Comparison of ENCODE assay signal across 1 cellular context in the genomic region with DNA sequence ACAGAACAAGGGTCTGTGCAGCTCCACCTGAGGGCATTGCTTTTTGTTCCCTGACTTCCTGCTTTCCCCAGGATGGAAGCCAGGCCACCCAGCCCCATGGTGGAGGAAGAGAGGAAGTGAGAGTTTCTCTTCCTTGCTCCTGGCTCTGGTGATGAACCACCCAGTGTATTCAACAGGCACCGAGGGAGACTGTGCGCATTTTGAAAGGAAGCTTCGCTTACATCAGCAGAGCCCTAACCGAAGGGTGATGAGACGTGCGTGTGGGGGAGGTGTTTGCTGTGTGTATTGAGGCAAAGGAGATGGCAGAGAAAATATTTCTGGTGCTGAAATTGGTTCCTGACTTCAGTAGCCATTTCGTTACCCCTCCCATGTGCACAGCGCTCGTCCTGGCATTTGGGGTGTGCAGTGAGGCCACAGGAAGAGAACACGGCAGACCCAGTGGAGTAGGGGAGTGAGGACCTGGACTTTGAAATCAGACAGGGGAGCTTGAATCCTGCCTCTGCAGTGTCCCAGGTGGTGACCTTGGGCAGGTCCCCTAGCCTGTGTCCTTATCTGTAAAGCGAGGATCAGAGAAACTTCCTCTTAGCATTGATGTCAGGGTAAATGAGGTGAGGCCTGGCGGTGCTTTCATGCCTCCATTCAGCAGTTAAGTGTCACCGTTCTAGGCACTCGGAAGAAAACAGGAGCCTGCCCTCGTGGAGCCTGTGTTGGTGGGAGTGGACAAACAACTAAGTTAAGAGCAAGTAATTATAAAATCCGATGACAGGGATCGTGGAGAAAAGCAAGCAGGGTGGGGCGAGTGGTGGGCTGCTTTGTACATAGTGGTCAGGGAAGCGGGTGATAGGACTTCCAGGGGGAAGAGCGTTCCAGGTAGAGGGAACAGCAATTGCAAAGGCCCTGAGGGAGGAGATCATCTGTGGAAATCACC.
A peak's percentile ranks its signal among the peaks of the same experiment; 100 is the strongest.
TF ChIP-seq lines count a peak whose summit lies in the region.

No MANE protein-coding gene starts in this region.

TF ChIP-seq in K562, 482 proteins besides CTCF, POLR2A, EP300 and RAD21 (continued from another document and continues in another):
- TF ChIP-seq, protein P1, sequence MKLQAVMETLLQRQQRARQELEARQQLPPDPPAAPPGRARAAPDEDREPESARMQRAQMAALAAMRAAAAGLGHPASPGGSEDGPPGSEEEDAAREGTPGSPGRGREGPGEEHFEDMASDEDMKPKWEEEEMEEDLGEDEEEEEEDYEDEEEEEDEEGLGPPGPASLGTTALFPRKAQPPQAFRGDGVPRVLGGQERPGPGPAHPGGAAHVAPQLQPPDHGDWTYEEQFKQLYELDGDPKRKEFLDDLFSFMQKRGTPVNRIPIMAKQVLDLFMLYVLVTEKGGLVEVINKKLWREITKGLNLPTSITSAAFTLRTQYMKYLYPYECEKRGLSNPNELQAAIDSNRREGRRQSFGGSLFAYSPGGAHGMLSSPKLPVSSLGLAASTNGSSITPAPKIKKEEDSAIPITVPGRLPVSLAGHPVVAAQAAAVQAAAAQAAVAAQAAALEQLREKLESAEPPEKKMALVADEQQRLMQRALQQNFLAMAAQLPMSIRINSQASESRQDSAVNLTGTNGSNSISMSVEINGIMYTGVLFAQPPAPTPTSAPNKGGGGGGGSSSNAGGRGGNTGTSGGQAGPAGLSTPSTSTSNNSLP (IDR thresholded peaks at IDR 0.05; ENCODE audit: borderline replicate concordance, low read depth, low read length): no peak
- TF ChIP-seq SRF (CRISPR knock-in tag; IDR thresholded peaks at IDR 0.05) (peak in 1 of 2 experiments; percentile 13; a peak in 1 of 4 replicates), CSDE1 (IDR thresholded peaks at IDR 0.05) (no peak), TFAM (CRISPR knock-in tag; conservative IDR thresholded peaks at IDR 0.05) (no peak), XRCC5 (IDR thresholded peaks at IDR 0.05; ENCODE audit: low read depth, low read length) (no peak), ZNF174 (CRISPR knock-in tag; IDR thresholded peaks at IDR 0.05) (no peak), ZBTB1 (CRISPR knock-in tag; IDR thresholded peaks at IDR 0.05; ENCODE audit: borderline replicate concordance, low read depth) (no peak), MECOM (CRISPR knock-in tag; IDR thresholded peaks at IDR 0.05) (peak; percentile 8; the same call in 1 of the 2 replicates), JUNB (CRISPR knock-in tag; conservative IDR thresholded peaks at IDR 0.05) (no peak), RBM39 (optimal IDR thresholded peaks at IDR 0.05; ENCODE audit: low read depth, low read length) (no peak), RBM25 (IDR thresholded peaks at IDR 0.05; ENCODE audit: low read depth, low read length, severe bottlenecking) (no peak), TCF3 (CRISPR knock-in tag; IDR thresholded peaks at IDR 0.05) (peak; percentile 39; the same call in 1 of the 2 replicates), SIX5 (IDR thresholded peaks at IDR 0.05; ENCODE audit: borderline replicate concordance in 1 of 2, insufficient read depth in 1 of 2, low read depth in 1 of 2, low read length in 2 of 2) (no peak), ERF (CRISPR knock-in tag; IDR thresholded peaks at IDR 0.05) (no peak), MEIS2 (IDR thresholded peaks at IDR 0.05; ENCODE audit: partially characterized antibody) (peak; percentile 3), NR2C2 (CRISPR knock-in tag; IDR thresholded peaks at IDR 0.05) (no peak; the same call in 1 of the 2 replicates), NR2C2 (tag; IDR thresholded peaks at IDR 0.05) (peak; percentile 81), JUND (IDR thresholded peaks at IDR 0.05; ENCODE audit: borderline replicate concordance, low read depth, low read length) (peak; percentile 37), JUND (tag; IDR thresholded peaks at IDR 0.05; ENCODE audit: borderline replicate concordance, low read depth, low read length) (peak; percentile 56; the same call in 1 of the 3 replicates), STAG1 (CRISPR knock-in tag; IDR thresholded peaks at IDR 0.05; ENCODE audit: borderline replicate concordance) (no peak), ZZZ3 (IDR thresholded peaks at IDR 0.05) (no peak), TRIM28 (IDR thresholded peaks at IDR 0.05) (no peak), ZKSCAN8 (CRISPR knock-in tag; IDR thresholded peaks at IDR 0.05) (peak; percentile 85; the same call in 1 of the 2 replicates), CBX8 (IDR thresholded peaks at IDR 0.05; ENCODE audit: borderline replicate concordance, extremely low read depth, low read depth, low read length, poor library complexity, severe bottlenecking) (no peak), NEUROD1 (IDR thresholded peaks at IDR 0.05; ENCODE audit: borderline replicate concordance, low read depth, low read length, partially characterized antibody) (no peak), SNIP1 (IDR thresholded peaks at IDR 0.05; ENCODE audit: low read depth) (no peak), ARNT (IDR thresholded peaks at IDR 0.05) (peak in 1 of 2 experiments; percentile 19; a peak in 1 of 4 replicates), HMG20A (CRISPR knock-in tag; conservative IDR thresholded peaks at IDR 0.05) (no peak), ZEB2 (IDR thresholded peaks at IDR 0.05) (peak; percentile 96), HNRNPH1 (optimal IDR thresholded peaks at IDR 0.05; ENCODE audit: low read depth, low read length) (no peak), MTF1 (CRISPR knock-in tag; IDR thresholded peaks at IDR 0.05; ENCODE audit: borderline replicate concordance) (no peak), EGR1 (conservative IDR thresholded peaks at IDR 0.05) (no peak), CREM (IDR thresholded peaks at IDR 0.05; ENCODE audit: low read depth) (peak; percentile 59), MTA3 (IDR thresholded peaks at IDR 0.05; ENCODE audit: borderline replicate concordance) (peak; percentile 83; the same call in 1 of the 2 replicates), SETDB1 (IDR thresholded peaks at IDR 0.05; ENCODE audit: low read length) (no peak), CBX1 (IDR thresholded peaks at IDR 0.05; ENCODE audit: low read depth) (no peak), ZSCAN32 (CRISPR knock-in tag; IDR thresholded peaks at IDR 0.05) (no peak), MCM2 (IDR thresholded peaks at IDR 0.05; ENCODE audit: low read depth) (no peak), PYGO2 (tag; IDR thresholded peaks at IDR 0.05) (0 out of 2 replicates have a peak, but pooled peaks have one; percentile 48), TEAD2 (tag; IDR thresholded peaks at IDR 0.05) (peak; percentile 46; the same call in 1 of the 2 replicates), SMARCA4 (IDR thresholded peaks at IDR 0.05) (peak; percentile 66), ZFP36 (IDR thresholded peaks at IDR 0.05; ENCODE audit: low read depth, low read length, partially characterized antibody) (peak; percentile 27), PTRF (tag; IDR thresholded peaks at IDR 0.05) (no peak), SIRT6 (IDR thresholded peaks at IDR 0.05; ENCODE audit: low read depth, low read length) (no peak), PHTF2 (CRISPR knock-in tag; IDR thresholded peaks at IDR 0.05) (no peak), SMARCA5 (IDR thresholded peaks at IDR 0.05) (peak; percentile 55; the same call in 1 of the 2 replicates)
- TF ChIP-seq, protein P2, sequence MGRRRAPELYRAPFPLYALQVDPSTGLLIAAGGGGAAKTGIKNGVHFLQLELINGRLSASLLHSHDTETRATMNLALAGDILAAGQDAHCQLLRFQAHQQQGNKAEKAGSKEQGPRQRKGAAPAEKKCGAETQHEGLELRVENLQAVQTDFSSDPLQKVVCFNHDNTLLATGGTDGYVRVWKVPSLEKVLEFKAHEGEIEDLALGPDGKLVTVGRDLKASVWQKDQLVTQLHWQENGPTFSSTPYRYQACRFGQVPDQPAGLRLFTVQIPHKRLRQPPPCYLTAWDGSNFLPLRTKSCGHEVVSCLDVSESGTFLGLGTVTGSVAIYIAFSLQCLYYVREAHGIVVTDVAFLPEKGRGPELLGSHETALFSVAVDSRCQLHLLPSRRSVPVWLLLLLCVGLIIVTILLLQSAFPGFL (CRISPR knock-in tag; IDR thresholded peaks at IDR 0.05): no peak
- TF ChIP-seq, protein P3, sequence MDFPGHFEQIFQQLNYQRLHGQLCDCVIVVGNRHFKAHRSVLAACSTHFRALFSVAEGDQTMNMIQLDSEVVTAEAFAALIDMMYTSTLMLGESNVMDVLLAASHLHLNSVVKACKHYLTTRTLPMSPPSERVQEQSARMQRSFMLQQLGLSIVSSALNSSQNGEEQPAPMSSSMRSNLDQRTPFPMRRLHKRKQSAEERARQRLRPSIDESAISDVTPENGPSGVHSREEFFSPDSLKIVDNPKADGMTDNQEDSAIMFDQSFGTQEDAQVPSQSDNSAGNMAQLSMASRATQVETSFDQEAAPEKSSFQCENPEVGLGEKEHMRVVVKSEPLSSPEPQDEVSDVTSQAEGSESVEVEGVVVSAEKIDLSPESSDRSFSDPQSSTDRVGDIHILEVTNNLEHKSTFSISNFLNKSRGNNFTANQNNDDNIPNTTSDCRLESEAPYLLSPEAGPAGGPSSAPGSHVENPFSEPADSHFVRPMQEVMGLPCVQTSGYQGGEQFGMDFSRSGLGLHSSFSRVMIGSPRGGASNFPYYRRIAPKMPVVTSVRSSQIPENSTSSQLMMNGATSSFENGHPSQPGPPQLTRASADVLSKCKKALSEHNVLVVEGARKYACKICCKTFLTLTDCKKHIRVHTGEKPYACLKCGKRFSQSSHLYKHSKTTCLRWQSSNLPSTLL (IDR thresholded peaks at IDR 0.05): no peak
- TF ChIP-seq, protein P4, sequence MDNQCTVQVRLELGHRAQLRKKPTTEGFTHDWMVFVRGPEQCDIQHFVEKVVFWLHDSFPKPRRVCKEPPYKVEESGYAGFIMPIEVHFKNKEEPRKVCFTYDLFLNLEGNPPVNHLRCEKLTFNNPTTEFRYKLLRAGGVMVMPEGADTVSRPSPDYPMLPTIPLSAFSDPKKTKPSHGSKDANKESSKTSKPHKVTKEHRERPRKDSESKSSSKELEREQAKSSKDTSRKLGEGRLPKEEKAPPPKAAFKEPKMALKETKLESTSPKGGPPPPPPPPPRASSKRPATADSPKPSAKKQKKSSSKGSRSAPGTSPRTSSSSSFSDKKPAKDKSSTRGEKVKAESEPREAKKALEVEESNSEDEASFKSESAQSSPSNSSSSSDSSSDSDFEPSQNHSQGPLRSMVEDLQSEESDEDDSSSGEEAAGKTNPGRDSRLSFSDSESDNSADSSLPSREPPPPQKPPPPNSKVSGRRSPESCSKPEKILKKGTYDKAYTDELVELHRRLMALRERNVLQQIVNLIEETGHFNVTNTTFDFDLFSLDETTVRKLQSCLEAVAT (IDR thresholded peaks at IDR 0.05): no peak
- TF ChIP-seq, protein P5, sequence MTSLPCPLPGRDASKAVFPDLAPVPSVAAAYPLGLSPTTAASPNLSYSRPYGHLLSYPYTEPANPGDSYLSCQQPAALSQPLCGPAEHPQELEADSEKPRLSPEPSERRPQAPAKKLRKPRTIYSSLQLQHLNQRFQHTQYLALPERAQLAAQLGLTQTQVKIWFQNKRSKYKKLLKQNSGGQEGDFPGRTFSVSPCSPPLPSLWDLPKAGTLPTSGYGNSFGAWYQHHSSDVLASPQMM (CRISPR knock-in tag; IDR thresholded peaks at IDR 0.05): no peak
- TF ChIP-seq, protein P6, sequence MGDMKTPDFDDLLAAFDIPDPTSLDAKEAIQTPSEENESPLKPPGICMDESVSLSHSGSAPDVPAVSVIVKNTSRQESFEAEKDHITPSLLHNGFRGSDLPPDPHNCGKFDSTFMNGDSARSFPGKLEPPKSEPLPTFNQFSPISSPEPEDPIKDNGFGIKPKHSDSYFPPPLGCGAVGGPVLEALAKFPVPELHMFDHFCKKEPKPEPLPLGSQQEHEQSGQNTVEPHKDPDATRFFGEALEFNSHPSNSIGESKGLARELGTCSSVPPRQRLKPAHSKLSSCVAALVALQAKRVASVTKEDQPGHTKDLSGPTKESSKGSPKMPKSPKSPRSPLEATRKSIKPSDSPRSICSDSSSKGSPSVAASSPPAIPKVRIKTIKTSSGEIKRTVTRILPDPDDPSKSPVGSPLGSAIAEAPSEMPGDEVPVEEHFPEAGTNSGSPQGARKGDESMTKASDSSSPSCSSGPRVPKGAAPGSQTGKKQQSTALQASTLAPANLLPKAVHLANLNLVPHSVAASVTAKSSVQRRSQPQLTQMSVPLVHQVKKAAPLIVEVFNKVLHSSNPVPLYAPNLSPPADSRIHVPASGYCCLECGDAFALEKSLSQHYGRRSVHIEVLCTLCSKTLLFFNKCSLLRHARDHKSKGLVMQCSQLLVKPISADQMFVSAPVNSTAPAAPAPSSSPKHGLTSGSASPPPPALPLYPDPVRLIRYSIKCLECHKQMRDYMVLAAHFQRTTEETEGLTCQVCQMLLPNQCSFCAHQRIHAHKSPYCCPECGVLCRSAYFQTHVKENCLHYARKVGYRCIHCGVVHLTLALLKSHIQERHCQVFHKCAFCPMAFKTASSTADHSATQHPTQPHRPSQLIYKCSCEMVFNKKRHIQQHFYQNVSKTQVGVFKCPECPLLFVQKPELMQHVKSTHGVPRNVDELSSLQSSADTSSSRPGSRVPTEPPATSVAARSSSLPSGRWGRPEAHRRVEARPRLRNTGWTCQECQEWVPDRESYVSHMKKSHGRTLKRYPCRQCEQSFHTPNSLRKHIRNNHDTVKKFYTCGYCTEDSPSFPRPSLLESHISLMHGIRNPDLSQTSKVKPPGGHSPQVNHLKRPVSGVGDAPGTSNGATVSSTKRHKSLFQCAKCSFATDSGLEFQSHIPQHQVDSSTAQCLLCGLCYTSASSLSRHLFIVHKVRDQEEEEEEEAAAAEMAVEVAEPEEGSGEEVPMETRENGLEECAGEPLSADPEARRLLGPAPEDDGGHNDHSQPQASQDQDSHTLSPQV (IDR thresholded peaks at IDR 0.05): peak; percentile 88
- TF ChIP-seq, protein P7, sequence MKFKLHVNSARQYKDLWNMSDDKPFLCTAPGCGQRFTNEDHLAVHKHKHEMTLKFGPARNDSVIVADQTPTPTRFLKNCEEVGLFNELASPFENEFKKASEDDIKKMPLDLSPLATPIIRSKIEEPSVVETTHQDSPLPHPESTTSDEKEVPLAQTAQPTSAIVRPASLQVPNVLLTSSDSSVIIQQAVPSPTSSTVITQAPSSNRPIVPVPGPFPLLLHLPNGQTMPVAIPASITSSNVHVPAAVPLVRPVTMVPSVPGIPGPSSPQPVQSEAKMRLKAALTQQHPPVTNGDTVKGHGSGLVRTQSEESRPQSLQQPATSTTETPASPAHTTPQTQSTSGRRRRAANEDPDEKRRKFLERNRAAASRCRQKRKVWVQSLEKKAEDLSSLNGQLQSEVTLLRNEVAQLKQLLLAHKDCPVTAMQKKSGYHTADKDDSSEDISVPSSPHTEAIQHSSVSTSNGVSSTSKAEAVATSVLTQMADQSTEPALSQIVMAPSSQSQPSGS (CRISPR knock-in tag; IDR thresholded peaks at IDR 0.05): no peak
- TF ChIP-seq, protein P8, sequence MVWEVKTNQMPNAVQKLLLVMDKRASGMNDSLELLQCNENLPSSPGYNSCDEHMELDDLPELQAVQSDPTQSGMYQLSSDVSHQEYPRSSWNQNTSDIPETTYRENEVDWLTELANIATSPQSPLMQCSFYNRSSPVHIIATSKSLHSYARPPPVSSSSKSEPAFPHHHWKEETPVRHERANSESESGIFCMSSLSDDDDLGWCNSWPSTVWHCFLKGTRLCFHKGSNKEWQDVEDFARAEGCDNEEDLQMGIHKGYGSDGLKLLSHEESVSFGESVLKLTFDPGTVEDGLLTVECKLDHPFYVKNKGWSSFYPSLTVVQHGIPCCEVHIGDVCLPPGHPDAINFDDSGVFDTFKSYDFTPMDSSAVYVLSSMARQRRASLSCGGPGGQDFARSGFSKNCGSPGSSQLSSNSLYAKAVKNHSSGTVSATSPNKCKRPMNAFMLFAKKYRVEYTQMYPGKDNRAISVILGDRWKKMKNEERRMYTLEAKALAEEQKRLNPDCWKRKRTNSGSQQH (CRISPR knock-in tag; IDR thresholded peaks at IDR 0.05): no peak
